Comparison of ENCODE assay signal across 23 cellular contexts in the genomic region with DNA sequence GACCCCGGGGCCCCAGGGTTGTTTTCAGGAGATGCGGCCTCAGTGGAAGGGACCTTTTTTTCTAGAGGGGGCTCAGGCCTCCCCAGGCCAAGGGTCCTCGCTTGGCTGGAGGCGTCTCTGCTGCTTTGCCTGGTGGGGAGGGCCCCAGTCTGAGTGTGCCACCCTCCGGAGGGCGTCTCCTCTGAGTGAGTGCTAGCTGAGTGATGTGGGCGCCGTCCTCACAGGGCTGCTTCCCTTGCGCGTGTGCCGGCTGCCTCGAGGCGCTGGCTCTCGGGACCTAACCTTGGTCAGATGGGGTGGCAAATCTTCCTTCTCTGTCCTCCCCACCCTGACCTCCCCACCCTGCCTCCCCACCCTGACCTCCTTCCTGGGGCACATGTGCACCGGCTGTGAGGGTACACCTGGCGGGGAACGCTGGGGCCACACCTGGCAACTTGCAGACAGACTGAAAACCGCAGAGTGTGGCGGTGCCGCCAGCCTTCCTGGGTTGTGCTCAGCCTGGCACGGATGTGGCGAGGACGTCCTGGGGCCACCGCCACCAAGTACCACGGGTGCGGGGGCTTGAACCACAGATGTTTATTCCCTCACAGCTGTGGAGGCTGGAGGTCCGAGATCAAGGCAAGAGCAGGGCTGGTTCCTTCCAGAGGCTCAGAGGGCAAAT.
DNase-seq lines count a peak whose midpoint lies in the region; TF ChIP-seq lines count a peak whose summit lies in the region.
"Had no signal": no experiment of that assay in that cellular context is flagged by ENCODE, and none has a peak within 500 bp of the region (broad histone marks: within the 10 kb centered on the region; RNA-seq: fewer than 3 reads in every experiment).

No MANE protein-coding gene starts in this region.

- no peak for TF ChIP-seq POLR2A in tibial nerve (IDR thresholded peaks at IDR 0.05)
- no peak for TF ChIP-seq POLR2A in thyroid gland (IDR thresholded peaks at IDR 0.05)

- no peaks in the 10 kb centered on the region for H3K36me3 Mint-ChIP-seq in activated CD4-positive, alpha-beta memory T cell treated with anti-CD3 and anti-CD28 coated beads for 36 hours
- H3K36me3 Mint-ChIP-seq: IgD-negative memory B cell had no signal

- peaks cover 8% of the 10 kb centered on the region for H3K9me3 Mint-ChIP-seq in activated CD4-positive, alpha-beta memory T cell treated with anti-CD3 and anti-CD28 coated beads for 36 hours

- no peak for TF ChIP-seq CTCF in tibial nerve (IDR thresholded peaks at IDR 0.05)
- TF ChIP-seq CTCF in thyroid gland (IDR thresholded peaks at IDR 0.05), result no peak

- no peaks in the 10 kb centered on the region for H3K36me3 ChIP-seq in tibial nerve
- no peaks in the 10 kb centered on the region for H3K36me3 ChIP-seq in thyroid gland

- no peak overlapping the region for H3K27ac Mint-ChIP-seq in activated CD4-positive, alpha-beta memory T cell treated with anti-CD3 and anti-CD28 coated beads for 36 hours
- H3K27ac Mint-ChIP-seq: B cell, IgD-negative memory B cell had no signal

- H3K27me3 ChIP-seq in tibial nerve (peaks cover 0 to 20% of the 10 kb centered on the region in 2 donors), thyroid gland (no peaks in the 10 kb centered on the region)

- peaks cover 5% of the 10 kb centered on the region for H3K4me1 Mint-ChIP-seq in activated CD4-positive, alpha-beta memory T cell treated with anti-CD3 and anti-CD28 coated beads for 36 hours (ENCODE audit: low read depth)
- H3K4me1 Mint-ChIP-seq: B cell, IgD-negative memory B cell had no signal

- no peak overlapping the region for H3K4me3 Mint-ChIP-seq in activated CD4-positive, alpha-beta memory T cell treated with anti-CD3 and anti-CD28 coated beads for 36 hours
- H3K4me3 Mint-ChIP-seq: B cell had no signal

- H3K4me3 ChIP-seq in Jurkat, Clone E6-1 (ENCODE audit: low read length), result no peak overlapping the region
- H3K4me3 ChIP-seq in iPS-18c (ENCODE audit: insufficient read depth, low read depth, low read length) (peak overlapping the region; percentile 9; the same call in 1 of the 2 replicates), tibial nerve (no peak overlapping the region), thyroid gland (replicated peaks in 1 of 3) (no peak overlapping the region)
- H3K4me3 ChIP-seq: A549, PC-9, psoas muscle had no signal

- POLR2A ChIA-PET in activated CD4-positive, alpha-beta memory T cell treated with anti-CD3 and anti-CD28 coated beads for 36 hours (lab: Charles Lee), result no interaction called here

- no peak for TF ChIP-seq EP300 in tibial nerve (IDR thresholded peaks at IDR 0.05)

- intact Hi-C loops in activated CD4-positive, alpha-beta memory T cell treated with anti-CD3 and anti-CD28 coated beads for 36 hours (cut with micrococcal nuclease), result no loop called here
- intact Hi-C loops in thyroid gland (cut with DNase I), result no loop called here

- DNase-seq in activated T-cell treated with anti-CD3 and anti-CD28 coated beads for 1 hour (ENCODE audit: low read depth) (peak; percentile 20), activated T-cell treated with anti-CD3 and anti-CD28 coated beads for 4 hours (no peak), tibial nerve (ENCODE audit: low spot score in 2 of 2) (no peak), thyroid gland (no peak), NCI-H82 treated with DMSO at 0.1 percent for 48 hours (lab: John Stamatoyannopoulos, UW; ENCODE audit: unreplicated experiment) (no peak)
- DNase-seq in Jurkat, Clone E6-1 (ENCODE audit: low read depth, low spot score), result peak; percentile 49
- peak; percentile 40 for DNase-seq in activated CD4-positive, alpha-beta memory T cell treated with anti-CD3 and anti-CD28 coated beads for 36 hours
- DNase-seq: activated CD8-positive, alpha-beta memory T cell treated with anti-CD3 and anti-CD28 coated beads for 24 hours; aorta; caudate nucleus; HCEC 1CT; head of caudate nucleus; left cardiac atrium; NCI-H1417; NCI-H2081 treated with DMSO at 0.1 percent for 48 hours; PC-9; psoas muscle; SHP77 treated with DMSO at 0.1 percent for 48 hours had no signal

- H3K4me1 ChIP-seq in tibial nerve (no peaks in the 10 kb centered on the region), thyroid gland (no peaks in the 10 kb centered on the region)
- H3K4me1 ChIP-seq: A549, psoas muscle had no signal

- whole genome bisulfite sequencing in tibial nerve, 2 donors, result 82 to 92% methylated on average over 25 to 27 of the region's 27 CpGs
- WGBS in thyroid gland, 2 donors, result 95 to 96% methylated on average over 11 to 16 of the region's 27 CpGs

- CTCF ChIA-PET in activated CD4-positive, alpha-beta memory T cell treated with anti-CD3 and anti-CD28 coated beads for 36 hours (lab: Charles Lee), result no interaction called here

- H3K27ac ChIP-seq in tibial nerve (no peak overlapping the region), thyroid gland (no peak overlapping the region)
- H3K27ac ChIP-seq: A549, PC-9, psoas muscle, VCaP had no signal

- H3K27me3 Mint-ChIP-seq in activated CD4-positive, alpha-beta memory T cell treated with anti-CD3 and anti-CD28 coated beads for 36 hours, result no peaks in the 10 kb centered on the region
- H3K27me3 Mint-ChIP-seq: IgD-negative memory B cell had no signal

- H3K9me3 ChIP-seq in iPS-18c (ENCODE audit: control insufficient read depth, insufficient read depth, low read length) (peaks cover 62% of the 10 kb centered on the region), tibial nerve (no peaks in the 10 kb centered on the region), thyroid gland (no peaks in the 10 kb centered on the region)
- H3K9me3 ChIP-seq: A549, psoas muscle had no signal

Comparison
In these comparisons a context has a peak if more than half of its experiments do, and no peak if none do; other contexts are left out.
1. DNase-seq: peak in activated T-cell treated with anti-CD3 and anti-CD28 coated beads for 1 hour (single experiment), Jurkat, Clone E6-1 (single experiment) and activated CD4-positive, alpha-beta memory T cell treated with anti-CD3 and anti-CD28 coated beads for 36 hours (single experiment); none in activated T-cell treated with anti-CD3 and anti-CD28 coated beads for 4 hours (single experiment), tibial nerve (0 of 2), thyroid gland (0 of 2) and NCI-H82 treated with DMSO at 0.1 percent for 48 hours (single experiment).